ENCODE assay signal across 8 cellular contexts in the genomic region with DNA sequence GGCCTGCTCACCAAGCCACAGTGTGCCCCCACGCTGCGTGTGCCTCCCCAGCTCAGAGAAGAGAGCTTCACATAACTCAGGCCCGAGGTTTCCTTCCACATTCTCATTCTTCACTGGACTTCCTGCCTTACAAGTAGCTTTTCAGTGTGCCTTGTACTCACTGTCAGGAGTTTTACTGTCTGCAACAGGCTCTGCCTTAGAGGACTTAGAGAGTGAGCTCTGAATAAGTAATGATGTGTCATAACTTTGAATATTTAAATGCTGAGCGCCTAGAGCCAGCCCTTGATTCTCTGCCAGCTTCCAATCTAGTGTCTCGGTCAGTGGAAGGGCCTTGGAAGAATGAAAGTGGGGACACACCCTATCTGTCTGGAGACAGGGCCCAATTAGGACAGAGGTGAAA. TPM values are rescaled to one million over a fixed set of nuclear protein-coding genes. Genes with fewer than 3 reads are reported as not detected.
DNase-seq lines count a peak whose midpoint lies in the region; ATAC-seq and TF ChIP-seq lines count a peak whose summit lies in the region.
"Had no signal": no experiment of that assay in that cellular context is flagged by ENCODE, and none has a peak within 500 bp of the region (broad histone marks: within the 10 kb centered on the region; RNA-seq: fewer than 3 reads in every experiment).

No MANE protein-coding gene starts in this region.

- peak; percentile 90 for DNase-seq in LHCN-M2 (ENCODE audit: low read depth)
- no peak for DNase-seq in dorsolateral prefrontal cortex
- DNase-seq in midbrain (lab: John Stamatoyannopoulos, UW), result peak; percentile 49
- DNase-seq in uterus, result peak; percentile 67 to 72
- no peak for DNase-seq in stimulated activated naive CD8-positive, alpha-beta T cell treated with anti-CD3 and anti-CD28 coated beads, Interleukin-15, Interleukin-2, amounts not matched to agents 100 U/mL and 50 U/mL, for 24 hours
- no peak for DNase-seq in effector memory CD4-positive, alpha-beta T cell

- H3K4me1 ChIP-seq in uterus, result peaks cover 0 to 16% of the 10 kb centered on the region in 2 donors
- no peaks in the 10 kb centered on the region for H3K4me1 ChIP-seq in effector memory CD4-positive, alpha-beta T cell (ENCODE audit: control insufficient read depth, insufficient read depth, low read length, poor library complexity, severe bottlenecking)

- H3K27ac ChIP-seq in dorsolateral prefrontal cortex (peak overlapping the region in 35 of 59 donors; percentile 1 to 78 (median 48)), uterus (peak overlapping the region; percentile 74 to 86)
- no peak overlapping the region for H3K27ac ChIP-seq in effector memory CD4-positive, alpha-beta T cell (ENCODE audit: insufficient read depth, low read length, poor library complexity, severe bottlenecking)
- H3K27ac ChIP-seq: SJCRH30 had no signal

- no peaks in the 10 kb centered on the region for H3K36me3 ChIP-seq in uterus
- no peaks in the 10 kb centered on the region for H3K36me3 ChIP-seq in effector memory CD4-positive, alpha-beta T cell (ENCODE audit: control insufficient read depth, insufficient read depth, low read length)

- TF ChIP-seq POLR2A in uterus (IDR thresholded peaks at IDR 0.05), result no peak

- no peak for ATAC-seq in HG02970 (IDR thresholded peaks at IDR 0.05; ENCODE audit: low FRiP score, unreplicated experiment)
- ATAC-seq in stimulated activated naive CD8-positive, alpha-beta T cell treated with anti-CD3 and anti-CD28 coated beads, Interleukin-15, Interleukin-2, amounts not matched to agents 100 U/mL and 50 U/mL, for 24 hours, result no peak

- intact Hi-C loops in dorsolateral prefrontal cortex (cut with DNase I), result no loop called here
- intact Hi-C loops in uterus (cut with DNase I; ENCODE audit: low total_unique reads), result no loop called here

- TF ChIP-seq CTCF in dorsolateral prefrontal cortex (IDR thresholded peaks at IDR 0.05 in 54 of 56, conservative IDR thresholded peaks at IDR 0.05 in 2 of 56; ENCODE audit: low read depth in 1 of 56, partially characterized antibody in 56 of 56) (no peak), uterus (IDR thresholded peaks at IDR 0.05) (no peak)

- H3K9me3 ChIP-seq in uterus, result no peaks in the 10 kb centered on the region
- H3K9me3 ChIP-seq in effector memory CD4-positive, alpha-beta T cell (ENCODE audit: control insufficient read depth, low read length), result no peaks in the 10 kb centered on the region
- H3K9me3 ChIP-seq: SJCRH30 had no signal

- H3K27me3 ChIP-seq in dorsolateral prefrontal cortex (no peaks in the 10 kb centered on the region), uterus (no peaks in the 10 kb centered on the region)
- H3K27me3 ChIP-seq in effector memory CD4-positive, alpha-beta T cell (replicated peaks; ENCODE audit: control insufficient read depth, insufficient read depth, low read length, poor library complexity, severe bottlenecking), result peaks cover 3% of the 10 kb centered on the region
- H3K27me3 ChIP-seq: SJCRH30 had no signal

- H3K4me3 ChIP-seq in dorsolateral prefrontal cortex, result no peak overlapping the region
- no peak overlapping the region for H3K4me3 ChIP-seq in uterus
- H3K4me3 ChIP-seq in effector memory CD4-positive, alpha-beta T cell (ENCODE audit: insufficient read depth, low read depth, low read length, poor library complexity, severe bottlenecking), result no peak overlapping the region
- H3K4me3 ChIP-seq: SJCRH30 had no signal

RNA-seq across cellular contexts. Expression of a gene that starts 41.8 kb away (rescaled TPM):
- 173 and 224 TPM in 2 replicates for total RNA-seq in LHCN-M2 (2014; rRNA removed)
- polyA plus RNA-seq in LHCN-M2 (2012), result 367 TPM
- 100 to 1,000 TPM in 1 of 120 experiments, 10 to 100 TPM in 119; 16.4 to 107 (median 32.0) TPM for total RNA-seq in dorsolateral prefrontal cortex
- 100 to 1,000 TPM in 2 of 4 donors, 10 to 100 TPM in 2; 28.7 to 106 (median 71.6) TPM for total RNA-seq in uterus

Comparison
In these comparisons a context has a peak if more than half of its experiments do, and no peak if none do; other contexts are left out.
1. DNase-seq: peak in LHCN-M2 (single experiment), midbrain (single experiment) and uterus (2 of 2); none in dorsolateral prefrontal cortex (0 of 10), stimulated activated naive CD8-positive, alpha-beta T cell treated with anti-CD3 and anti-CD28 coated beads, Interleukin-15, Interleukin-2, amounts not matched to agents 100 U/mL and 50 U/mL, for 24 hours (single experiment) and effector memory CD4-positive, alpha-beta T cell (0 of 3).